Comparison of ENCODE assay signal across 8 cellular contexts in the genomic region with DNA sequence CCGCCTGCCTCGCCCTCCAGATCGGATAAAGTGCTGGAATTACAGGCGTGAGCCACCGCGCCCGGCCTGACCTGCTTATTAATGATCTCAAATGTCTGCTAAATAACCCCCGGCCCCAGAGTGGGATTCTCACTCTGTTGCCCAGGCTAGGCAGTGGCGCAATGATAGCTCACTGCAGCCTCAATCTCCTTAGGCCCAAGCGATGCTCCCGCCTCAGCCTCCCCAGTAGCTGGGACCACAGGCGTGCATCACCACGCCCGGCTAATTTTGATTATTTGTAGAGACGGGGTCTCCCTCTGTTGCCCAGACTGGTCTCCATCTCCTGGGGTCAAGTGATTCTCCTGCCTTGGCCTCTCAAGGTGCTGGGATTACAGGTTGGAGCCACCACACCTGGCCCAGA. TPM values are rescaled to one million over a fixed set of nuclear protein-coding genes. Genes with fewer than 3 reads are reported as not detected.
A peak's percentile ranks its signal among the peaks of the same experiment; 100 is the strongest.
DNase-seq lines count a peak whose midpoint lies in the region; ATAC-seq and TF ChIP-seq lines count a peak whose summit lies in the region.

No MANE protein-coding gene starts in this region.

- intact Hi-C loops in activated B cell treated with CpG ODN at 0.5 μM for 24 hours (cut with micrococcal nuclease) = loop anchor here (1.0 to 10.0 kb wide), 8 partner anchors 128 to 576 kb away; a partner anchor contains a TSS

- no peak for ATAC-seq in SK-N-SH treated with all-trans-retinoic acid at 6 μM for 48 hours
- ATAC-seq in activated B cell treated with CpG ODN at 0.5 μM for 24 hours (ENCODE audit: low read depth) = no peak
- no peak for ATAC-seq in gastroesophageal sphincter
- ATAC-seq in HG03159 (IDR thresholded peaks at IDR 0.05; ENCODE audit: unreplicated experiment) = no peak

- CTCF ChIA-PET in SK-N-SH (lab: Yijun Ruan, JAX) = interaction anchor here (0.8 to 9.7 kb wide), 23 partner anchors 13 to 320 kb away, joined by 3 to 594 read pairs (median 4); a partner anchor contains a TSS
- CTCF ChIA-PET in activated B cell treated with CpG ODN at 0.5 μM for 24 hours (lab: Charles Lee) = interaction anchor here (0.7 to 6.1 kb wide), 3 partner anchors 24 to 1581 kb away, joined by 3 to 540 read pairs (median 10); a partner anchor contains a TSS

- H3K36me3 Mint-ChIP-seq in activated B cell treated with CpG ODN at 0.5 μM for 24 hours (ENCODE audit: low read depth) = peaks cover 2% of the 10 kb centered on the region

- DNase-seq in SK-N-SH (no peak), activated B cell treated with CpG ODN at 0.5 μM for 24 hours (no peak), NCI-H774 (lab: John Stamatoyannopoulos, UW) (no peak), COR-L47 (lab: John Stamatoyannopoulos, UW) (no peak)

- peak overlapping the region; percentile 86 for H3K4me3 Mint-ChIP-seq in activated B cell treated with CpG ODN at 0.5 μM for 24 hours

- H3K9me3 ChIP-seq in SK-N-SH = no peaks in the 10 kb centered on the region
- H3K9me3 ChIP-seq in gastroesophageal sphincter = no peaks in the 10 kb centered on the region
- no peaks in the 10 kb centered on the region for H3K9me3 ChIP-seq in subcutaneous abdominal adipose tissue (ENCODE audit: control insufficient read depth in 5 of 5, low read length in 5 of 5)

- H3K36me3 ChIP-seq in SK-N-SH (replicated peaks in 1 of 2; ENCODE audit: control insufficient read depth in 1 of 2, insufficient read depth in 2 of 2, low read length in 1 of 2) (no peaks in the 10 kb centered on the region), gastroesophageal sphincter (no peaks in the 10 kb centered on the region), subcutaneous abdominal adipose tissue (ENCODE audit: control insufficient read depth in 5 of 5, insufficient read depth in 5 of 5, low read length in 5 of 5) (no peaks in the 10 kb centered on the region)

- no peak for TF ChIP-seq RAD21 in SK-N-SH (IDR thresholded peaks at IDR 0.05; ENCODE audit: low read length)

- peaks cover 39% of the 10 kb centered on the region for H3F3A ChIP-seq in SK-N-SH (replicated peaks; ENCODE audit: insufficient read depth)

- no peaks in the 10 kb centered on the region for H3K9me2 ChIP-seq in SK-N-SH

- H3K4me1 ChIP-seq in SK-N-SH (ENCODE audit: control insufficient read depth in 1 of 2, insufficient read depth in 2 of 2, low read depth in 1 of 2, low read length in 1 of 2) = peaks cover 22 to 50% of the 10 kb centered on the region in 2 experiments; a peak in 3 of 4 replicates
- H3K4me1 ChIP-seq in gastroesophageal sphincter = peaks cover 8 to 90% (median 57%) of the 10 kb centered on the region in 3 donors
- peaks cover 0 to 81% (median 65%) of the 10 kb centered on the region in 5 donors for H3K4me1 ChIP-seq in subcutaneous abdominal adipose tissue (ENCODE audit: control insufficient read depth in 5 of 5, insufficient read depth in 5 of 5, low read length in 5 of 5)

- H2AFZ ChIP-seq in SK-N-SH (ENCODE audit: low read depth) = no peak overlapping the region

- no peak overlapping the region for H3K27ac Mint-ChIP-seq in activated B cell treated with CpG ODN at 0.5 μM for 24 hours

- WGBS in SK-N-SH (ENCODE audit: low lambda C conversion rate) = 85% methylated on average over 15 of the region's 15 CpGs
- 55 to 65% methylated on average over 7 to 8 of the region's 15 CpGs for whole genome bisulfite sequencing in gastroesophageal sphincter (ENCODE audit: low coverage in 1 of 2), 2 donors

- H3K9ac ChIP-seq in SK-N-SH = no peak overlapping the region
- peak overlapping the region in 3 of 5 donors; percentile 19 to 70 (median 70) for H3K9ac ChIP-seq in subcutaneous abdominal adipose tissue (ENCODE audit: low read length in 5 of 5)

- TF ChIP-seq EP300 in SK-N-SH (IDR thresholded peaks at IDR 0.05; ENCODE audit: borderline replicate concordance in 1 of 2, low read depth in 1 of 2, low read length in 1 of 2) (no peak), gastroesophageal sphincter (IDR thresholded peaks at IDR 0.05) (no peak)

- H3K27ac ChIP-seq in SK-N-SH (ENCODE audit: low read depth in 2 of 2, low read length in 1 of 2) (peak overlapping the region in 1 of 2 experiments; percentile 55; a peak in 2 of 4 replicates), gastroesophageal sphincter (peak overlapping the region; percentile 78 to 100 (median 95)), subcutaneous abdominal adipose tissue (ENCODE audit: low read depth, low read length) (peak overlapping the region; percentile 82)

- H3K79me2 ChIP-seq in SK-N-SH (ENCODE audit: insufficient read depth) = peaks cover 37% of the 10 kb centered on the region

- peak overlapping the region; percentile 99 for H3K4me2 ChIP-seq in SK-N-SH

- no peak for TF ChIP-seq CTCF in SK-N-SH (IDR thresholded peaks at IDR 0.05)
- no peak for TF ChIP-seq CTCF in activated B cell treated with CpG ODN at 0.5 μM for 24 hours (IDR thresholded peaks at IDR 0.05)
- TF ChIP-seq CTCF in gastroesophageal sphincter (IDR thresholded peaks at IDR 0.05) = no peak

- peaks cover 50% of the 10 kb centered on the region for H3K4me1 Mint-ChIP-seq in activated B cell treated with CpG ODN at 0.5 μM for 24 hours

- H3K4me3 ChIP-seq in SK-N-SH (ENCODE audit: low read depth in 2 of 2, low read length in 1 of 2) (peak overlapping the region in 1 of 2 experiments; percentile 91; a peak in 1 of 4 replicates), gastroesophageal sphincter (peak overlapping the region in 1 of 2 donors; percentile 97), subcutaneous abdominal adipose tissue (ENCODE audit: low read depth in 1 of 5, low read length in 5 of 5) (peak overlapping the region in 3 of 5 donors; percentile 55 to 71 (median 71))

- H4K20me1 ChIP-seq in SK-N-SH (ENCODE audit: insufficient read depth) = peaks cover 11% of the 10 kb centered on the region; the same call in 1 of the 2 replicates

- no peaks in the 10 kb centered on the region for H3K9me3 Mint-ChIP-seq in activated B cell treated with CpG ODN at 0.5 μM for 24 hours

- H3K27me3 Mint-ChIP-seq in activated B cell treated with CpG ODN at 0.5 μM for 24 hours = peaks cover 7% of the 10 kb centered on the region

- POLR2A ChIA-PET in SK-N-SH (lab: Yijun Ruan, JAX) = interaction anchor here (0.9 to 4.3 kb wide), 4 partner anchors 12 to 215 kb away, joined by 3 to 49 read pairs (median 5); a partner anchor contains a TSS
- POLR2A ChIA-PET in activated B cell treated with CpG ODN at 0.5 μM for 24 hours (lab: Charles Lee) = interaction anchor here (0.5 to 10.1 kb wide), 8 partner anchors 23 to 333 kb away, joined by 3 to 824 read pairs (median 4); a partner anchor contains a TSS

- H3K27me3 ChIP-seq in SK-N-SH (ENCODE audit: insufficient read depth) = no peaks in the 10 kb centered on the region
- peaks cover 14% of the 10 kb centered on the region for H3K27me3 ChIP-seq in gastroesophageal sphincter
- H3K27me3 ChIP-seq in subcutaneous abdominal adipose tissue (ENCODE audit: control insufficient read depth in 5 of 5, insufficient read depth in 4 of 5, low read length in 5 of 5) = peaks cover 0 to 8% (median 5%) of the 10 kb centered on the region in 5 donors

- no peak for TF ChIP-seq POLR2A in gastroesophageal sphincter (IDR thresholded peaks at IDR 0.05)

TF ChIP-seq in SK-N-SH, 30 proteins besides CTCF, POLR2A, EP300 and RAD21:
- TF ChIP-seq FOXJ3 (CRISPR knock-in tag; IDR thresholded peaks at IDR 0.05) (no peak), CHD2 (IDR thresholded peaks at IDR 0.05; ENCODE audit: low read length, partially characterized antibody) (no peak)

TF ChIP-seq in SK-N-SH treated with all-trans-retinoic acid at 6 μM for 48 hours, 23 proteins besides CTCF, POLR2A, EP300 and RAD21:
- TF ChIP-seq ZC3H10 (CRISPR knock-in tag; IDR thresholded peaks at IDR 0.05) (no peak), ZNF565 (CRISPR knock-in tag; conservative IDR thresholded peaks at IDR 0.05; ENCODE audit: low read depth) (no peak)

RNA-seq across cellular contexts. Expression of a gene that starts 0.6 kb away (rescaled TPM):
- polyA plus RNA-seq in SK-N-SH (2012; rRNA removed) = 133 and 226 TPM in 2 replicates
- 114 and 155 TPM in 2 replicates for polyA plus RNA-seq in SK-N-SH (2012; cell fraction: cytosol; rRNA removed)
- polyA plus RNA-seq in SK-N-SH (2012; cell fraction: nucleus; rRNA removed) = 81.6 and 162 TPM in 2 replicates
- total RNA-seq in activated B cell treated with CpG ODN at 0.5 μM for 24 hours = 172 and 185 TPM in 2 replicates
- 100 to 1,000 TPM in 1 of 4 donors, 10 to 100 TPM in 3; 62.3 to 116 (median 84.1) TPM for total RNA-seq in gastroesophageal sphincter

RNA-seq across cellular contexts. Expression of a gene that starts 3.1 kb away (rescaled TPM):
- 4.8 and 5.1 TPM in 2 replicates for polyA plus RNA-seq in SK-N-SH (2012; rRNA removed)
- polyA plus RNA-seq in SK-N-SH (2012; cell fraction: cytosol; rRNA removed) = 1.6 and 3.5 TPM in 2 replicates
- polyA plus RNA-seq in SK-N-SH (2012; cell fraction: nucleus; rRNA removed) = 25.2 and 37.7 TPM in 2 replicates
- total RNA-seq in activated B cell treated with CpG ODN at 0.5 μM for 24 hours (0.29 and 0.64 TPM in 2 replicates), gastroesophageal sphincter (under 1 TPM in 3 of 4 donors, not detected in 1; 0.13 to 0.73 (median 0.49) TPM)

RNA-seq across cellular contexts. Expression of a gene that starts 7.5 kb away (rescaled TPM):
- polyA plus RNA-seq in SK-N-SH (2012; rRNA removed) = 8.2 and 13.9 TPM in 2 replicates
- 6.8 and 9.9 TPM in 2 replicates for polyA plus RNA-seq in SK-N-SH (2012; cell fraction: cytosol; rRNA removed)
- polyA plus RNA-seq in SK-N-SH (2012; cell fraction: nucleus; rRNA removed) = 53.9 and 79.1 TPM in 2 replicates
- total RNA-seq in activated B cell treated with CpG ODN at 0.5 μM for 24 hours (64.5 and 68.4 TPM in 2 replicates), gastroesophageal sphincter (10 to 100 TPM; 20.0 to 40.1 (median 24.2) TPM)

RNA-seq across cellular contexts. Expression of a gene that starts 28.2 kb away (rescaled TPM):
- 762 and 857 TPM in 2 replicates for polyA plus RNA-seq in SK-N-SH (2012; rRNA removed)
- polyA plus RNA-seq in SK-N-SH (2012; cell fraction: cytosol; rRNA removed) = 628 and 677 TPM in 2 replicates
- 2,521 and 3,638 TPM in 2 replicates for polyA plus RNA-seq in SK-N-SH (2012; cell fraction: nucleus; rRNA removed)
- total RNA-seq in activated B cell treated with CpG ODN at 0.5 μM for 24 hours (399 and 400 TPM in 2 replicates), gastroesophageal sphincter (100 to 1,000 TPM; 350 to 708 (median 559) TPM)

RNA-seq across cellular contexts. Expression of a gene that starts 34.4 kb away (rescaled TPM):
- 53.5 and 78.0 TPM in 2 replicates for polyA plus RNA-seq in SK-N-SH (2012; rRNA removed)
- 35.5 and 51.2 TPM in 2 replicates for polyA plus RNA-seq in SK-N-SH (2012; cell fraction: cytosol; rRNA removed)
- 76.2 and 162 TPM in 2 replicates for polyA plus RNA-seq in SK-N-SH (2012; cell fraction: nucleus; rRNA removed)
- 47.9 and 52.0 TPM in 2 replicates for total RNA-seq in activated B cell treated with CpG ODN at 0.5 μM for 24 hours
- total RNA-seq in gastroesophageal sphincter = 10 to 100 TPM; 14.2 to 42.2 (median 21.8) TPM
